In the genomic region with DNA sequence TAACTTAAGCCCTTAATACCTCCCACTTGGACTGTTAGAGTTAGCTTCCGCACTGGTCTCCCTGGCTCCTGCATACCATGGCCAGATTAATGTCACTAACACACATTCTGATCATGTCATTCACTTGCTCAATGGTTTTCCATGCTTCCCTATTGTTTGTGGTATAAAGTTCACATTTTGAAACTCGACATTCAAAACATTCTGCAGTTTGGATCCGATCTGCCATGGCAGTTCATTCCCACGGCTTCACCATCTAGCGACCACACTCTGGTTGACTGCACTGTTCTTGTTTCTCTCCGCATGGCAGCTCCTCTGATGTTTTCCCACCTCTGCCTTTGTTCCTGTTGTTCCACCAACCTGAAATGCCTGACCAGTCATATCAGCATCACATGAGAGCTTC, we compare ENCODE assay signal across 29 cellular contexts.
"Had no signal": no experiment of that assay in that cellular context is flagged by ENCODE, and none has a peak within 500 bp of the region (broad histone marks: within the 10 kb centered on the region; RNA-seq: fewer than 3 reads in every experiment).

No MANE protein-coding gene starts in this region.

- DNase-seq: activated CD4-positive, alpha-beta T cell treated with anti-CD3 and anti-CD28 coated beads for 4 hours; activated CD4-positive, alpha-beta T cell treated with anti-CD3 and anti-CD28 coated beads, Interleukin-2, amount 50 U/mL, for 48 hours; activated CD4-positive, CD25-positive, alpha-beta regulatory T cell; activated CD8-positive, alpha-beta memory T cell treated with anti-CD3 and anti-CD28 coated beads, Interleukin-2, amount 50 U/mL, for 48 hours; activated naive CD4-positive, alpha-beta T cell treated with Interleukin-2 at 50 U/mL for 16 hours; activated naive CD8-positive, alpha-beta T cell treated with anti-CD3 and anti-CD28 coated beads, Interleukin-2, amount 10 ng/mL, durations not matched to agents 7 days and 5 days; activated T-cell treated with anti-CD3 and anti-CD28 coated beads, Interleukin-2, amount 50 U/mL, for 4 hours; amygdala; cerebellar nuclear complex; cortex of kidney; endodermal cell; heart left ventricle; islet precursor cell; left lung; natural killer cell; pancreas; psoas muscle; stimulated activated CD4-positive, alpha-beta T cell treated with anti-CD3 and anti-CD28 coated beads, Interleukin-2, amount 100 ng/mL, for 48 hours; stimulated activated CD8-positive, alpha-beta memory T cell treated with anti-CD3 and anti-CD28 coated beads, Interleukin-4, amount 100 ng/mL, for 48 hours; stimulated activated naive B cell treated with anti-CD40 and anti-IgM and Interleukin-4, amounts not matched to agents 10 μg/mL and 1 μg/mL and 100 μg/mL, for 72 hours; SW 1271; T-helper 17 cell; testis; upper lobe of right lung had no signal

- H3K27me3 ChIP-seq: heart left ventricle, left lung, neutrophil, pancreas, testis, upper lobe of right lung had no signal

- H3K4me2 ChIP-seq: smooth muscle cell had no signal

- H3K27ac ChIP-seq: heart left ventricle, left lung, neutrophil, pancreas, psoas muscle, testis, upper lobe of right lung had no signal

- H3K36me3 ChIP-seq: heart left ventricle, left lung, neutrophil, pancreas, upper lobe of right lung had no signal

- ATAC-seq: activated T-cell treated with anti-CD3 and anti-CD28 coated beads, Interleukin-2, amount 50 U/mL, for 4 hours; heart left ventricle; left lung; natural killer cell; psoas muscle; sciatic nerve; stimulated activated naive B cell treated with anti-CD40 and anti-IgM and Interleukin-4, amounts not matched to agents 10 μg/mL and 1 μg/mL and 100 μg/mL, for 72 hours; T-helper 17 cell; upper lobe of right lung had no signal

- H3K9me3 Mint-ChIP-seq: activated naive CD8-positive, alpha-beta T cell treated with anti-CD3 and anti-CD28 coated beads, Interleukin-2, amount 10 ng/mL, durations not matched to agents 7 days and 5 days; activated T-cell treated with anti-CD3 and anti-CD28 coated beads, Interleukin-2, amount 50 U/mL, for 4 hours; activated T-helper 2 cell treated with anti-CD3 and anti-CD28 coated beads, Interferon-gamma antibody, Interleukin-2, Interleukin-4, amounts not matched to agents 10 μg/mL and 5 μg/mL and 100 μg/mL, durations not matched to agents 14 hours and 24 hours and 36 hours; endodermal cell; natural killer cell; stimulated activated naive B cell treated with anti-CD40 and anti-IgM and Interleukin-4, amounts not matched to agents 10 μg/mL and 1 μg/mL and 100 μg/mL, for 72 hours had no signal

- H3K36me3 Mint-ChIP-seq: activated naive CD8-positive, alpha-beta T cell treated with anti-CD3 and anti-CD28 coated beads, Interleukin-2, amount 10 ng/mL, durations not matched to agents 7 days and 5 days; natural killer cell; stimulated activated naive B cell treated with anti-CD40 and anti-IgM and Interleukin-4, amounts not matched to agents 10 μg/mL and 1 μg/mL and 100 μg/mL, for 72 hours had no signal

- H3K9me3 ChIP-seq: heart left ventricle, left lung, neutrophil, pancreas, psoas muscle, testis, upper lobe of right lung had no signal

- H3K4me1 ChIP-seq: heart left ventricle, left lung, pancreas, psoas muscle, testis, upper lobe of right lung had no signal

- H3K4me1 Mint-ChIP-seq: activated naive CD8-positive, alpha-beta T cell treated with anti-CD3 and anti-CD28 coated beads, Interleukin-2, amount 10 ng/mL, durations not matched to agents 7 days and 5 days; natural killer cell; stimulated activated naive B cell treated with anti-CD40 and anti-IgM and Interleukin-4, amounts not matched to agents 10 μg/mL and 1 μg/mL and 100 μg/mL, for 72 hours; T-helper 17 cell had no signal

- H3K27ac Mint-ChIP-seq: activated naive CD8-positive, alpha-beta T cell treated with anti-CD3 and anti-CD28 coated beads, Interleukin-2, amount 10 ng/mL, durations not matched to agents 7 days and 5 days; activated T-helper 2 cell treated with anti-CD3 and anti-CD28 coated beads, Interferon-gamma antibody, Interleukin-2, Interleukin-4, amounts not matched to agents 10 μg/mL and 5 μg/mL and 100 μg/mL, durations not matched to agents 14 hours and 24 hours and 36 hours; endodermal cell; natural killer cell; stimulated activated naive B cell treated with anti-CD40 and anti-IgM and Interleukin-4, amounts not matched to agents 10 μg/mL and 1 μg/mL and 100 μg/mL, for 72 hours; T-helper 17 cell had no signal

- H3K4me3 Mint-ChIP-seq: activated naive CD8-positive, alpha-beta T cell treated with anti-CD3 and anti-CD28 coated beads, Interleukin-2, amount 10 ng/mL, durations not matched to agents 7 days and 5 days; activated T-cell treated with anti-CD3 and anti-CD28 coated beads, Interleukin-2, amount 50 U/mL, for 4 hours; endodermal cell; natural killer cell; stimulated activated naive B cell treated with anti-CD40 and anti-IgM and Interleukin-4, amounts not matched to agents 10 μg/mL and 1 μg/mL and 100 μg/mL, for 72 hours; T-helper 17 cell had no signal

- H3K4me3 ChIP-seq: heart left ventricle, left lung, lung, pancreas, psoas muscle, smooth muscle cell, testis, upper lobe of right lung had no signal

- FAIRE-seq: pancreas had no signal
